1 cellular context compared by ENCODE assay signal in the genomic region with DNA sequence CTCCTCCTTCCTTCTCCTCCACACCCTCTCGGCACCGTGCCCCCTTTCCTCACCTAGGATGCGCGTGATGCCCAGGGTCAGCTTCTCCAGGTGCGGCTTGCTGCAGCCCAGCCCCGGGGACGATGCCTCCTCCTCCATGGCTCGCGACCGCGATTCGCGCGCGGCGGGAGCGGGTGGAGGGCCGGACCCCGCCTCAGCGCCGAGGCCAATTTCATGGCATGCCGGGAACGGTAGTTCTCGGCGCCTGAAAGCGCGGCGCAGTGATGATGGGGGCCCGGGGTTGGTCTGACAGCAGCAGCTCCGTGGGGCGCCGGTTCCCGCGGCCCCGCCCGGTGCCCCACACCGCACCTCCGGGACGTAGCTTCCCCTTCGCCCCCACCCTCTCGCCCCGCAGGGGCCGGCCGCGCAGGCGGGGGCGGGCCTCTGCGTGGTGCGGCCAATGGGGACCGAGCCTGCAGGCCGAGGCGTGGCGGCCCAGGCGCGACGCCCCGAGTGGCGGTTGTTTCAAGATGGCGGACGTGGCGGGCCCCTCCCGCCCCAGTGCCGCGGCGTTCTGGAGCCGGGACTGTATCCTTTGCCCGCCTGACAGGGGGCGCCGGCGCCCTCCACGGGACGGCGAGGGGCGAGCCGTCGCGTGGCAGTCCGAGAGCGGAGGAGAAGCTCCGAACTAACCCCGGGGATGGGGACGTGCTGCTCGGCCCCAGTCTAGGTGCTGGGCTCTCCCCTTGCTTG.
A peak's percentile ranks its signal among the peaks of the same experiment; 100 is the strongest.
TF ChIP-seq lines count a peak whose summit lies in the region.

TSS of gene KIAA1328 (plus strand) at position 498 of the 732 bp plus-strand sequence. CDS start at position 510, 12 bp downstream.
A gene with protein sequence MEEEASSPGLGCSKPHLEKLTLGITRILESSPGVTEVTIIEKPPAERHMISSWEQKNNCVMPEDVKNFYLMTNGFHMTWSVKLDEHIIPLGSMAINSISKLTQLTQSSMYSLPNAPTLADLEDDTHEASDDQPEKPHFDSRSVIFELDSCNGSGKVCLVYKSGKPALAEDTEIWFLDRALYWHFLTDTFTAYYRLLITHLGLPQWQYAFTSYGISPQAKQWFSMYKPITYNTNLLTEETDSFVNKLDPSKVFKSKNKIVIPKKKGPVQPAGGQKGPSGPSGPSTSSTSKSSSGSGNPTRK (minus strand): TSS at position 373 of the 732 bp plus-strand sequence. CDS start 235 bp downstream, at position 138.

TF ChIP-seq in WTC11, 78 proteins besides CTCF, POLR2A, EP300 and RAD21 (continued from another document and continues in another):
- TF ChIP-seq ZNF532 (CRISPR knock-in tag; IDR thresholded peaks at IDR 0.05; ENCODE audit: borderline replicate concordance), result peak; percentile 88; the same call in 1 of the 2 replicates
- TF ChIP-seq ZNF396 (CRISPR knock-in tag; IDR thresholded peaks at IDR 0.05; ENCODE audit: borderline replicate concordance), result peak; percentile 96; the same call in 1 of the 2 replicates
- no peak for TF ChIP-seq ZNF425 (CRISPR knock-in tag; conservative IDR thresholded peaks at IDR 0.05)
- peak; percentile 61 for TF ChIP-seq ETV6 (CRISPR knock-in tag; IDR thresholded peaks at IDR 0.05)
- peak; percentile 82; the same call in 1 of the 2 replicates for TF ChIP-seq ZNF671 (CRISPR knock-in tag; IDR thresholded peaks at IDR 0.05)
- TF ChIP-seq, protein P1, sequence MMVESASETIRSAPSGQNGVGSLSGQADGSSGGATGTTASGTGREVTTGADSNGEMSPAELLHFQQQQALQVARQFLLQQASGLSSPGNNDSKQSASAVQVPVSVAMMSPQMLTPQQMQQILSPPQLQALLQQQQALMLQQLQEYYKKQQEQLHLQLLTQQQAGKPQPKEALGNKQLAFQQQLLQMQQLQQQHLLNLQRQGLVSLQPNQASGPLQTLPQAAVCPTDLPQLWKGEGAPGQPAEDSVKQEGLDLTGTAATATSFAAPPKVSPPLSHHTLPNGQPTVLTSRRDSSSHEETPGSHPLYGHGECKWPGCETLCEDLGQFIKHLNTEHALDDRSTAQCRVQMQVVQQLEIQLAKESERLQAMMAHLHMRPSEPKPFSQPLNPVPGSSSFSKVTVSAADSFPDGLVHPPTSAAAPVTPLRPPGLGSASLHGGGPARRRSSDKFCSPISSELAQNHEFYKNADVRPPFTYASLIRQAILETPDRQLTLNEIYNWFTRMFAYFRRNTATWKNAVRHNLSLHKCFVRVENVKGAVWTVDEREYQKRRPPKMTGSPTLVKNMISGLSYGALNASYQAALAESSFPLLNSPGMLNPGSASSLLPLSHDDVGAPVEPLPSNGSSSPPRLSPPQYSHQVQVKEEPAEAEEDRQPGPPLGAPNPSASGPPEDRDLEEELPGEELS (CRISPR knock-in tag; IDR thresholded peaks at IDR 0.05), result peak; percentile 85
- no peak for TF ChIP-seq NFATC4 (CRISPR knock-in tag; IDR thresholded peaks at IDR 0.05)
- no peak for TF ChIP-seq TEAD1 (CRISPR knock-in tag; IDR thresholded peaks at IDR 0.05)
- TF ChIP-seq, protein P2, sequence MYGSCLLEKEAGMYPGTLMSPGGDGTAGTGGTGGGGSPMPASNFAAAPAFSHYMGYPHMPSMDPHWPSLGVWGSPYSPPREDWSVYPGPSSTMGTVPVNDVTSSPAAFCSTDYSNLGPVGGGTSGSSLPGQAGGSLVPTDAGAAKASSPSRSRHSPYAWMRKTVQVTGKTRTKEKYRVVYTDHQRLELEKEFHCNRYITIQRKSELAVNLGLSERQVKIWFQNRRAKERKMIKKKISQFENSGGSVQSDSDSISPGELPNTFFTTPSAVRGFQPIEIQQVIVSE (CRISPR knock-in tag; IDR thresholded peaks at IDR 0.05; ENCODE audit: borderline replicate concordance), result no peak
- 0 out of 2 replicates have a peak, but pooled peaks have one; percentile 30 for TF ChIP-seq GTF2I (CRISPR knock-in tag; conservative IDR thresholded peaks at IDR 0.05)
- TF ChIP-seq RELA (CRISPR knock-in tag; IDR thresholded peaks at IDR 0.05; ENCODE audit: borderline replicate concordance), result 0 out of 2 replicates have a peak, but pooled peaks have one; percentile 47
- TF ChIP-seq MXD4 (CRISPR knock-in tag; IDR thresholded peaks at IDR 0.05; ENCODE audit: borderline replicate concordance), result peak; percentile 94
- TF ChIP-seq FOXP1 (CRISPR knock-in tag; IDR thresholded peaks at IDR 0.05; ENCODE audit: borderline replicate concordance), result peak; percentile 74
- peak; percentile 50; the same call in 1 of the 2 replicates for TF ChIP-seq ZNF317 (CRISPR knock-in tag; IDR thresholded peaks at IDR 0.05; ENCODE audit: borderline replicate concordance, low read depth)
- TF ChIP-seq NR2C2 (CRISPR knock-in tag; IDR thresholded peaks at IDR 0.05), result no peak
- TF ChIP-seq IRF1 (CRISPR knock-in tag; IDR thresholded peaks at IDR 0.05), result no peak
- TF ChIP-seq, protein P3, sequence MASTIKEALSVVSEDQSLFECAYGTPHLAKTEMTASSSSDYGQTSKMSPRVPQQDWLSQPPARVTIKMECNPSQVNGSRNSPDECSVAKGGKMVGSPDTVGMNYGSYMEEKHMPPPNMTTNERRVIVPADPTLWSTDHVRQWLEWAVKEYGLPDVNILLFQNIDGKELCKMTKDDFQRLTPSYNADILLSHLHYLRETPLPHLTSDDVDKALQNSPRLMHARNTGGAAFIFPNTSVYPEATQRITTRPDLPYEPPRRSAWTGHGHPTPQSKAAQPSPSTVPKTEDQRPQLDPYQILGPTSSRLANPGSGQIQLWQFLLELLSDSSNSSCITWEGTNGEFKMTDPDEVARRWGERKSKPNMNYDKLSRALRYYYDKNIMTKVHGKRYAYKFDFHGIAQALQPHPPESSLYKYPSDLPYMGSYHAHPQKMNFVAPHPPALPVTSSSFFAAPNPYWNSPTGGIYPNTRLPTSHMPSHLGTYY (CRISPR knock-in tag; IDR thresholded peaks at IDR 0.05), result peak; percentile 94
- TF ChIP-seq TEAD4 (CRISPR knock-in tag; IDR thresholded peaks at IDR 0.05), result no peak
- TF ChIP-seq JUN (CRISPR knock-in tag; IDR thresholded peaks at IDR 0.05), result no peak
- no peak for TF ChIP-seq PREB (CRISPR knock-in tag; IDR thresholded peaks at IDR 0.05; ENCODE audit: borderline replicate concordance)
- TF ChIP-seq EMX1 (CRISPR knock-in tag; IDR thresholded peaks at IDR 0.05), result peak; percentile 70; the same call in 1 of the 2 replicates
- TF ChIP-seq, protein P4, sequence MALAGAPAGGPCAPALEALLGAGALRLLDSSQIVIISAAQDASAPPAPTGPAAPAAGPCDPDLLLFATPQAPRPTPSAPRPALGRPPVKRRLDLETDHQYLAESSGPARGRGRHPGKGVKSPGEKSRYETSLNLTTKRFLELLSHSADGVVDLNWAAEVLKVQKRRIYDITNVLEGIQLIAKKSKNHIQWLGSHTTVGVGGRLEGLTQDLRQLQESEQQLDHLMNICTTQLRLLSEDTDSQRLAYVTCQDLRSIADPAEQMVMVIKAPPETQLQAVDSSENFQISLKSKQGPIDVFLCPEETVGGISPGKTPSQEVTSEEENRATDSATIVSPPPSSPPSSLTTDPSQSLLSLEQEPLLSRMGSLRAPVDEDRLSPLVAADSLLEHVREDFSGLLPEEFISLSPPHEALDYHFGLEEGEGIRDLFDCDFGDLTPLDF (CRISPR knock-in tag; IDR thresholded peaks at IDR 0.05), result no peak
- no peak for TF ChIP-seq ZNF232 (CRISPR knock-in tag; IDR thresholded peaks at IDR 0.05)
- TF ChIP-seq, protein P5, sequence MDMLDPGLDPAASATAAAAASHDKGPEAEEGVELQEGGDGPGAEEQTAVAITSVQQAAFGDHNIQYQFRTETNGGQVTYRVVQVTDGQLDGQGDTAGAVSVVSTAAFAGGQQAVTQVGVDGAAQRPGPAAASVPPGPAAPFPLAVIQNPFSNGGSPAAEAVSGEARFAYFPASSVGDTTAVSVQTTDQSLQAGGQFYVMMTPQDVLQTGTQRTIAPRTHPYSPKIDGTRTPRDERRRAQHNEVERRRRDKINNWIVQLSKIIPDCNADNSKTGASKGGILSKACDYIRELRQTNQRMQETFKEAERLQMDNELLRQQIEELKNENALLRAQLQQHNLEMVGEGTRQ (CRISPR knock-in tag; IDR thresholded peaks at IDR 0.05), result no peak
- no peak for TF ChIP-seq FOXJ3 (CRISPR knock-in tag; IDR thresholded peaks at IDR 0.05; ENCODE audit: borderline replicate concordance)
- TF ChIP-seq FOXK1 (CRISPR knock-in tag; IDR thresholded peaks at IDR 0.05), result peak; percentile 11; the same call in 1 of the 2 replicates
- TF ChIP-seq, protein P6, sequence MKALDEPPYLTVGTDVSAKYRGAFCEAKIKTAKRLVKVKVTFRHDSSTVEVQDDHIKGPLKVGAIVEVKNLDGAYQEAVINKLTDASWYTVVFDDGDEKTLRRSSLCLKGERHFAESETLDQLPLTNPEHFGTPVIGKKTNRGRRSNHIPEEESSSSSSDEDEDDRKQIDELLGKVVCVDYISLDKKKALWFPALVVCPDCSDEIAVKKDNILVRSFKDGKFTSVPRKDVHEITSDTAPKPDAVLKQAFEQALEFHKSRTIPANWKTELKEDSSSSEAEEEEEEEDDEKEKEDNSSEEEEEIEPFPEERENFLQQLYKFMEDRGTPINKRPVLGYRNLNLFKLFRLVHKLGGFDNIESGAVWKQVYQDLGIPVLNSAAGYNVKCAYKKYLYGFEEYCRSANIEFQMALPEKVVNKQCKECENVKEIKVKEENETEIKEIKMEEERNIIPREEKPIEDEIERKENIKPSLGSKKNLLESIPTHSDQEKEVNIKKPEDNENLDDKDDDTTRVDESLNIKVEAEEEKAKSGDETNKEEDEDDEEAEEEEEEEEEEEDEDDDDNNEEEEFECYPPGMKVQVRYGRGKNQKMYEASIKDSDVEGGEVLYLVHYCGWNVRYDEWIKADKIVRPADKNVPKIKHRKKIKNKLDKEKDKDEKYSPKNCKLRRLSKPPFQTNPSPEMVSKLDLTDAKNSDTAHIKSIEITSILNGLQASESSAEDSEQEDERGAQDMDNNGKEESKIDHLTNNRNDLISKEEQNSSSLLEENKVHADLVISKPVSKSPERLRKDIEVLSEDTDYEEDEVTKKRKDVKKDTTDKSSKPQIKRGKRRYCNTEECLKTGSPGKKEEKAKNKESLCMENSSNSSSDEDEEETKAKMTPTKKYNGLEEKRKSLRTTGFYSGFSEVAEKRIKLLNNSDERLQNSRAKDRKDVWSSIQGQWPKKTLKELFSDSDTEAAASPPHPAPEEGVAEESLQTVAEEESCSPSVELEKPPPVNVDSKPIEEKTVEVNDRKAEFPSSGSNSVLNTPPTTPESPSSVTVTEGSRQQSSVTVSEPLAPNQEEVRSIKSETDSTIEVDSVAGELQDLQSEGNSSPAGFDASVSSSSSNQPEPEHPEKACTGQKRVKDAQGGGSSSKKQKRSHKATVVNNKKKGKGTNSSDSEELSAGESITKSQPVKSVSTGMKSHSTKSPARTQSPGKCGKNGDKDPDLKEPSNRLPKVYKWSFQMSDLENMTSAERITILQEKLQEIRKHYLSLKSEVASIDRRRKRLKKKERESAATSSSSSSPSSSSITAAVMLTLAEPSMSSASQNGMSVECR (CRISPR knock-in tag; IDR thresholded peaks at IDR 0.05; ENCODE audit: borderline replicate concordance), result 0 out of 2 replicates have a peak, but pooled peaks have one; percentile 70
